ENCODE assay signal across 38 cellular contexts in genomic region chr11:5726351-5726750, GRCh38. TPM values are rescaled to one million over a fixed set of nuclear protein-coding genes. Genes with fewer than 3 reads are reported as not detected.
"Had no signal": no experiment of that assay in that cellular context is flagged by ENCODE, and none has a peak within 500 bp of the region (broad histone marks: within the 10 kb centered on the region; RNA-seq: fewer than 3 reads in every experiment).

No MANE protein-coding gene starts in this region.

- H3K27me3 ChIP-seq: adrenal gland, body of pancreas, brain microvascular endothelial cell, breast epithelium, cardiac muscle cell had no signal

- H3K4me1 ChIP-seq: adrenal gland, body of pancreas, breast epithelium had no signal

- H3K9me3 ChIP-seq: adrenal gland, body of pancreas, breast epithelium had no signal

- H3K36me3 ChIP-seq: adrenal gland, brain microvascular endothelial cell, breast epithelium, cardiac muscle cell had no signal

- H3K4me3 ChIP-seq: adrenal gland, body of pancreas, breast epithelium, cardiac muscle cell had no signal

- DNase-seq: activated B cell treated with CpG ODN at 0.5 μM for 24 hours; activated CD4-positive, alpha-beta memory T cell treated with anti-CD3 and anti-CD28 coated beads for 36 hours; activated CD4-positive, alpha-beta T cell treated with anti-CD3 and anti-CD28 coated beads for 4 hours; activated CD4-positive, alpha-beta T cell treated with anti-CD3 and anti-CD28 coated beads, Interleukin-2, amount 10 ng/mL, durations not matched to agents 24 days and 14 days; activated CD4-positive, alpha-beta T cell treated with anti-CD3 and anti-CD28 coated beads, Interleukin-2, amount 50 U/mL, for 1 hour; activated CD4-positive, alpha-beta T cell treated with anti-CD3 and anti-CD28 coated beads, Interleukin-2, amount 50 U/mL, for 4 hours; activated CD4-positive, CD25-positive, alpha-beta regulatory T cell treated with anti-CD3 and anti-CD28 coated beads, Interleukin-2, amount 50 U/mL, for 72 hours; activated CD8-positive, alpha-beta memory T cell treated with anti-CD3 and anti-CD28 coated beads, Interleukin-2, amount 50 U/mL, for 4 hours; activated CD8-positive, alpha-beta T cell treated with anti-CD3 and anti-CD28 coated beads for 36 hours; activated effector memory CD4-positive, alpha-beta T cell treated with anti-CD3 and anti-CD28 coated beads, Interleukin-2, amount 50 U/mL, for 16 hours; activated gamma-delta T cell treated with Interleukin-2 at 50 U/mL for 16 hours; activated naive CD4-positive, alpha-beta T cell; activated naive CD4-positive, alpha-beta T cell treated with anti-CD3 and anti-CD28 coated beads for 36 hours; activated naive CD4-positive, alpha-beta T cell treated with anti-CD3 and anti-CD28 coated beads, Interleukin-2, amount 50 U/mL, for 16 hours; activated naive CD8-positive, alpha-beta T cell treated with anti-CD3 and anti-CD28 coated beads for 36 hours; activated T-cell treated with anti-CD3 and anti-CD28 coated beads for 4 hours; activated T-cell treated with anti-CD3 and anti-CD28 coated beads, Interleukin-2, amount 50 U/mL, for 1 hour; activated T-cell treated with anti-CD3 and anti-CD28 coated beads, Interleukin-2, amount 50 U/mL, for 4 hours; activated T-cell treated with anti-CD3 and anti-CD28 coated beads, Interleukin-2, amount 50 U/mL, for 72 hours; adrenal gland; amniotic stem cell; aorta; body of pancreas; brain microvascular endothelial cell; caudate nucleus; cerebellar nuclear complex; T-helper 1 cell; T-helper 2 cell; T-helper 9 cell had no signal

- FAIRE-seq: astrocyte, TTC549 had no signal

- H3K27ac ChIP-seq: adrenal gland, body of pancreas, brain microvascular endothelial cell, breast epithelium, cardiac muscle cell, VCaP had no signal

RNA-seq across cellular contexts. Expression of gene OR56B1, which starts 9.9 kb away (rescaled TPM):
- total RNA-seq: activated CD8-positive, alpha-beta memory T cell treated with anti-CD3 and anti-CD28 coated beads for 36 hours; activated T-cell treated with anti-CD3 and anti-CD28 coated beads, Interleukin-2, amount 50 U/mL, for 4 hours; activated T-helper 1 cell treated with anti-CD3 and anti-CD28 coated beads, Interleukin-12 subunit alpha, Interleukin-12 subunit beta, Interleukin-2, Interleukin-4 antibody, amounts not matched to agents 30 ng/mL and 10 ng/mL and 1 ng/mL, durations not matched to agents 14 hours and 24 hours and 36 hours; adrenal gland; astrocyte; body of pancreas; cardiac muscle cell; chondrocyte had no signal
- polyA plus RNA-seq: adrenal gland, aorta, cardiac muscle cell had no signal

RNA-seq across cellular contexts. Expression of gene OR52N4, which starts 27.7 kb away (rescaled TPM):
- total RNA-seq: activated CD4-positive, alpha-beta T cell treated with anti-CD3 and anti-CD28 coated beads, Interleukin-2, amount 10 ng/mL, durations not matched to agents 24 days and 14 days; activated T-cell treated with anti-CD3 and anti-CD28 coated beads, Interleukin-2, amount 50 U/mL, for 4 hours; adrenal gland; astrocyte; body of pancreas; breast epithelium; cardiac muscle cell; chondrocyte had no signal
- polyA plus RNA-seq: cardiac muscle cell had no signal

RNA-seq across cellular contexts. Expression of gene TRIM22, which starts 36.8 kb away (rescaled TPM):
- total RNA-seq: cardiac muscle cell had no signal

RNA-seq across cellular contexts. Expression of gene OR52N5, which starts 56.8 kb away (rescaled TPM):
- total RNA-seq: activated B cell treated with CpG ODN at 0.5 μM for 24 hours; activated CD4-positive, alpha-beta memory T cell treated with anti-CD3 and anti-CD28 coated beads for 36 hours; activated CD4-positive, alpha-beta T cell treated with anti-CD3 and anti-CD28 coated beads, Interleukin-2, amount 10 ng/mL, durations not matched to agents 24 days and 14 days; activated CD8-positive, alpha-beta memory T cell treated with anti-CD3 and anti-CD28 coated beads for 36 hours; activated CD8-positive, alpha-beta T cell treated with anti-CD3 and anti-CD28 coated beads for 36 hours; activated naive CD4-positive, alpha-beta T cell treated with anti-CD3 and anti-CD28 coated beads for 36 hours; activated naive CD8-positive, alpha-beta T cell treated with anti-CD3 and anti-CD28 coated beads for 36 hours; activated T-cell treated with anti-CD3 and anti-CD28 coated beads, Interleukin-2, amount 50 U/mL, for 4 hours; activated T-cell treated with anti-CD3 and anti-CD28 coated beads, Interleukin-2, amount 50 U/mL, for 72 hours; activated T-helper 1 cell treated with anti-CD3 and anti-CD28 coated beads, Interleukin-12 subunit alpha, Interleukin-12 subunit beta, Interleukin-2, Interleukin-4 antibody, amounts not matched to agents 30 ng/mL and 10 ng/mL and 1 ng/mL, durations not matched to agents 14 hours and 24 hours and 36 hours; activated T-helper 17 cell treated with anti-CD3 and anti-CD28 coated beads, Interleukin-2, amount 50 U/mL, for 72 hours; adrenal gland; aorta; astrocyte; body of pancreas; chondrocyte had no signal
- polyA plus RNA-seq: adrenal gland, aorta, cardiac muscle cell had no signal
